In the genomic region with DNA sequence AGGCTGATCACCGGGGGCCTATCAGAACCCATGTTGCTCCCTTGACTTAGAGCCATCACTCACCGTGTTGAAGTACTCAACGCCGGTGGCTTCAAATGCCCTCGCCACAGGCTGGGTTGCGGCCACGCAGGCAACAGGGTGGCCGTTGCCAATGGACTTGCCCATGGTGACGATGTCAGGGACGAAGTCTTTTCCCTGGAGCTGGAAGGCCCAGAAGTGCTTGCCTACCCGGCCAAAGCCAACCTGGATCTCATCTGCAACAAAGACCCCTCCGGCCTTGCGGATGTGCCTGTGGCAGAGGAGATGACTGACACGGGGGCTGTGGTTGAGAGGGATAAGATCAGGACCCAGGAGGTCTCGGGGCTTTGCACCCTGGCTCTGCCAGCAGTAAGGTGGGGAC, we compare ENCODE assay signal across 21 cellular contexts. TPM values are rescaled to one million over a fixed set of nuclear protein-coding genes. Genes with fewer than 3 reads are reported as not detected.
DNase-seq lines count a peak whose midpoint lies in the region; ATAC-seq, FAIRE-seq and TF ChIP-seq lines count a peak whose summit lies in the region.
"Had no signal": no experiment of that assay in that cellular context is flagged by ENCODE, and none has a peak within 500 bp of the region (broad histone marks: within the 10 kb centered on the region; RNA-seq: fewer than 3 reads in every experiment).

No MANE protein-coding gene starts in this region.

- no peaks in the 10 kb centered on the region for H3K79me2 ChIP-seq in HCT116 (ENCODE audit: insufficient read depth, low read length)

- BruUV-seq in HCT116 (replicated peaks; lab: Mats Ljungman, UMichigan): no TSS peak

- H4K20me1 ChIP-seq in HCT116 (ENCODE audit: insufficient read depth): no peaks in the 10 kb centered on the region

- RAD21 ChIA-PET in HCT116 (lab: Charles Lee; ENCODE audit: low non-redundant PET in 1 of 2, low total read pairs in 2 of 2, uncharacterized antibody in 2 of 2, unreplicated experiment in 2 of 2): no interaction called here

- CTCF ChIA-PET in CD4-positive, alpha-beta T cell (lab: Charles Lee): no interaction called here
- CTCF ChIA-PET in HCT116 (lab: Charles Lee): no interaction called here

- intact Hi-C loops in CD4-positive, alpha-beta T cell (cut with DNase I, micrococcal nuclease): no loop called here
- intact Hi-C loops in HCT116 (cut with micrococcal nuclease) (no loop called here), kidney (cut with DNase I) (no loop called here)

- no peak overlapping the region for H2AFZ ChIP-seq in HCT116 (ENCODE audit: low read depth, low read length, poor library complexity, severe bottlenecking)
- H2AFZ ChIP-seq: GM23248 had no signal

- H3K27ac ChIP-seq in CD4-positive, alpha-beta T cell (ENCODE audit: low read depth, low read length): no peak overlapping the region
- H3K27ac ChIP-seq in HCT116 (ENCODE audit: low read depth, low read length) (no peak overlapping the region), kidney (ENCODE audit: low read depth in 2 of 2, low read length in 2 of 2) (no peak overlapping the region), neutrophil (peak overlapping the region; percentile 74)
- H3K27ac ChIP-seq: GM23248 had no signal

- DNase-seq in CD4-positive, alpha-beta T cell: no peak
- DNase-seq in HCT116 (ENCODE audit: low read depth, low spot score) (no peak), kidney (peak; percentile 57), NCI-H524 (lab: John Stamatoyannopoulos, UW) (no peak)
- DNase-seq: ACHN, C1 segment of cervical spinal cord, GM23248, KG1, MV-4-11, NCI-H187, NCI-H345, NCI-H526, PC-3, RPMI8226 had no signal

- H3K27me3 Mint-ChIP-seq in CD4-positive, alpha-beta T cell: no peaks in the 10 kb centered on the region

- no peaks in the 10 kb centered on the region for H3K9me3 Mint-ChIP-seq in CD4-positive, alpha-beta T cell

- peak overlapping the region; percentile 52 for H3K27ac Mint-ChIP-seq in CD4-positive, alpha-beta T cell

- H3K4me1 ChIP-seq in HCT116 (ENCODE audit: control insufficient read depth in 1 of 2, insufficient read depth in 2 of 2, low read length in 2 of 2) (peaks cover 0 to 2% of the 10 kb centered on the region in 2 experiments; a peak in 3 of 4 replicates), kidney (ENCODE audit: control insufficient read depth in 1 of 2, insufficient read depth in 1 of 2, low read depth in 1 of 2, low read length in 2 of 2) (peaks cover 0 to 5% of the 10 kb centered on the region in 2 donors), neutrophil (ENCODE audit: control insufficient read depth in 1 of 2, insufficient read depth in 1 of 2, low read depth in 1 of 2, low read length in 1 of 2) (peaks cover 20 to 21% of the 10 kb centered on the region in 2 experiments)

- no peak overlapping the region for H3K4me3 Mint-ChIP-seq in CD4-positive, alpha-beta T cell

- H3K9me3 ChIP-seq in CD4-positive, alpha-beta T cell (ENCODE audit: control insufficient read depth, low read length): no peaks in the 10 kb centered on the region
- H3K9me3 ChIP-seq in HCT116 (ENCODE audit: control insufficient read depth in 1 of 2, insufficient read depth in 1 of 2, low read depth in 1 of 2, low read length in 2 of 2) (no peaks in the 10 kb centered on the region), kidney (ENCODE audit: control insufficient read depth in 1 of 2, low read length in 2 of 2) (no peaks in the 10 kb centered on the region), neutrophil (no peaks in the 10 kb centered on the region)
- H3K9me3 ChIP-seq: HAP-1 had no signal

- TF ChIP-seq RAD21 in HCT116 (IDR thresholded peaks at IDR 0.05; ENCODE audit: low read depth): no peak

- H3K9me2 ChIP-seq in HCT116 (ENCODE audit: insufficient read depth): no peaks in the 10 kb centered on the region

- TF ChIP-seq CTCF in CD4-positive, alpha-beta T cell (IDR thresholded peaks at IDR 0.05): no peak
- TF ChIP-seq CTCF in HCT116 (IDR thresholded peaks at IDR 0.05 in 2 of 3, conservative IDR thresholded peaks at IDR 0.05 in 1 of 3; ENCODE audit: borderline replicate concordance in 1 of 3, insufficient read depth in 1 of 3, low read depth in 2 of 3, low read length in 2 of 3): no peak
- no peak for TF ChIP-seq CTCF in kidney (IDR thresholded peaks at IDR 0.05; ENCODE audit: borderline replicate concordance, extremely low read depth, insufficient read depth)
- no peak for TF ChIP-seq CTCF in neutrophil (IDR thresholded peaks at IDR 0.05)

- H3K4me3 ChIP-seq in HCT116 (replicated peaks in 1 of 2; ENCODE audit: low read depth in 1 of 2, low read length in 2 of 2) (no peak overlapping the region), kidney (ENCODE audit: low read length in 2 of 2) (no peak overlapping the region), neutrophil (ENCODE audit: low read depth in 1 of 2, low read length in 1 of 2) (no peak overlapping the region)
- H3K4me3 ChIP-seq: GM23248, HAP-1 had no signal

- no peak for TF ChIP-seq POLR2A in HCT116 (IDR thresholded peaks at IDR 0.05; ENCODE audit: borderline replicate concordance, extremely low read depth, insufficient read depth, insufficient read length)

- peaks cover 39% of the 10 kb centered on the region for H3K4me1 Mint-ChIP-seq in CD4-positive, alpha-beta T cell (ENCODE audit: low read depth)

- peaks cover 67% of the 10 kb centered on the region for H3K36me3 Mint-ChIP-seq in CD4-positive, alpha-beta T cell (ENCODE audit: low read depth)

- no peak for FAIRE-seq in kidney (lab: Jason Lieb, UNC)
- FAIRE-seq: G401.6, GM19239 had no signal

- POLR2A ChIA-PET in CD4-positive, alpha-beta T cell (lab: Charles Lee): no interaction called here
- POLR2A ChIA-PET in HCT116 (lab: Charles Lee): no interaction called here

- ATAC-seq in CD4-positive, alpha-beta T cell (ENCODE audit: poor library complexity): no peak
- ATAC-seq in HCT116 (no peak), HG02571 (IDR thresholded peaks at IDR 0.05; ENCODE audit: unreplicated experiment) (no peak), GM19455 (IDR thresholded peaks at IDR 0.05; ENCODE audit: unreplicated experiment) (no peak), SK-N-SH treated with all-trans-retinoic acid at 6 μM for 48 hours (no peak)

- H3K27me3 ChIP-seq in CD4-positive, alpha-beta T cell (ENCODE audit: control insufficient read depth, insufficient read depth, low read length): no peaks in the 10 kb centered on the region
- H3K27me3 ChIP-seq in HCT116 (ENCODE audit: insufficient read depth, low read length) (no peaks in the 10 kb centered on the region), neutrophil (no peaks in the 10 kb centered on the region)

- no peak overlapping the region for H3K4me2 ChIP-seq in HCT116 (ENCODE audit: low read length)

- H3K36me3 ChIP-seq in HCT116 (ENCODE audit: control insufficient read depth in 1 of 2, insufficient read depth in 2 of 2, low read length in 2 of 2) (peaks cover 2 to 10% of the 10 kb centered on the region in 2 experiments; a peak in 2 of 4 replicates), kidney (ENCODE audit: control insufficient read depth in 1 of 2, insufficient read depth in 2 of 2, low read length in 2 of 2) (peaks cover 2 to 13% of the 10 kb centered on the region in 2 donors), neutrophil (peaks cover 76% of the 10 kb centered on the region)

- H3K9ac ChIP-seq in HCT116 (ENCODE audit: low read length) (no peak overlapping the region), kidney (ENCODE audit: low read length in 2 of 2) (no peak overlapping the region)
- H3K9ac ChIP-seq: GM23248 had no signal

TF ChIP-seq in HCT116, 20 proteins besides CTCF, POLR2A, EP300 and RAD21:
- TF ChIP-seq JUND (IDR thresholded peaks at IDR 0.05): no peak
- peak; percentile 16; the same call in 1 of the 2 replicates for TF ChIP-seq POLR2AphosphoS5 (IDR thresholded peaks at IDR 0.05; ENCODE audit: low read depth, low read length)
TF ChIP-seq in HCT116: peak in this region for 1.

TF ChIP-seq in SK-N-SH treated with all-trans-retinoic acid at 6 μM for 48 hours, 23 proteins besides CTCF, POLR2A, EP300 and RAD21:
- no peak for TF ChIP-seq ZNF565 (CRISPR knock-in tag; conservative IDR thresholded peaks at IDR 0.05; ENCODE audit: low read depth)
- TF ChIP-seq GLIS3 (CRISPR knock-in tag; IDR thresholded peaks at IDR 0.05): no peak
- TF ChIP-seq, protein P1, sequence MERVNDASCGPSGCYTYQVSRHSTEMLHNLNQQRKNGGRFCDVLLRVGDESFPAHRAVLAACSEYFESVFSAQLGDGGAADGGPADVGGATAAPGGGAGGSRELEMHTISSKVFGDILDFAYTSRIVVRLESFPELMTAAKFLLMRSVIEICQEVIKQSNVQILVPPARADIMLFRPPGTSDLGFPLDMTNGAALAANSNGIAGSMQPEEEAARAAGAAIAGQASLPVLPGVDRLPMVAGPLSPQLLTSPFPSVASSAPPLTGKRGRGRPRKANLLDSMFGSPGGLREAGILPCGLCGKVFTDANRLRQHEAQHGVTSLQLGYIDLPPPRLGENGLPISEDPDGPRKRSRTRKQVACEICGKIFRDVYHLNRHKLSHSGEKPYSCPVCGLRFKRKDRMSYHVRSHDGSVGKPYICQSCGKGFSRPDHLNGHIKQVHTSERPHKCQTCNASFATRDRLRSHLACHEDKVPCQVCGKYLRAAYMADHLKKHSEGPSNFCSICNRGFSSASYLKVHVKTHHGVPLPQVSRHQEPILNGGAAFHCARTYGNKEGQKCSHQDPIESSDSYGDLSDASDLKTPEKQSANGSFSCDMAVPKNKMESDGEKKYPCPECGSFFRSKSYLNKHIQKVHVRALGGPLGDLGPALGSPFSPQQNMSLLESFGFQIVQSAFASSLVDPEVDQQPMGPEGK (CRISPR knock-in tag; IDR thresholded peaks at IDR 0.05; ENCODE audit: borderline replicate concordance): no peak
TF ChIP-seq in SK-N-SH treated with all-trans-retinoic acid at 6 μM for 48 hours: peak in this region for 0.

RNA-seq across cellular contexts. Expression of gene PHYKPL, which starts 10.3 kb away (rescaled TPM):
- total RNA-seq in CD4-positive, alpha-beta T cell: 10 to 100 TPM; 90.9 to 92.8 TPM
- 57.8 TPM for total RNA-seq in HCT116 (2021; ENCODE audit: unreplicated experiment)
- 40.9 and 42.3 TPM in 2 replicates for polyA plus RNA-seq in HCT116 (2012)
- 116 TPM for total RNA-seq in kidney
- 35.3 TPM for polyA plus RNA-seq in kidney (ENCODE audit: insufficient read depth, low read depth, low replicate concordance)

RNA-seq across cellular contexts. Expression of gene HNRNPAB, which starts 18.0 kb away (rescaled TPM):
- total RNA-seq in CD4-positive, alpha-beta T cell: 10 to 100 TPM; 63.6 to 68.9 TPM
- total RNA-seq in HCT116 (2021; ENCODE audit: unreplicated experiment) (273 TPM), kidney (130 TPM)
- polyA plus RNA-seq in HCT116 (2012): 95.5 and 118 TPM in 2 replicates
- 81.8 TPM for polyA plus RNA-seq in kidney (ENCODE audit: insufficient read depth, low read depth, low replicate concordance)

RNA-seq across cellular contexts. Expression of gene GMCL2, which starts 35.1 kb away (rescaled TPM):
- not detected for total RNA-seq in CD4-positive, alpha-beta T cell
- total RNA-seq in HCT116 (2021; ENCODE audit: unreplicated experiment): not detected
- polyA plus RNA-seq in HCT116 (2012): not detected in 2 replicates
- not detected for total RNA-seq in kidney
- not detected for polyA plus RNA-seq in kidney (ENCODE audit: insufficient read depth, low read depth, low replicate concordance)
- total RNA-seq: GM23248, PC-3 had no signal
- polyA plus RNA-seq: GM23248 had no signal
